In the genomic region with DNA sequence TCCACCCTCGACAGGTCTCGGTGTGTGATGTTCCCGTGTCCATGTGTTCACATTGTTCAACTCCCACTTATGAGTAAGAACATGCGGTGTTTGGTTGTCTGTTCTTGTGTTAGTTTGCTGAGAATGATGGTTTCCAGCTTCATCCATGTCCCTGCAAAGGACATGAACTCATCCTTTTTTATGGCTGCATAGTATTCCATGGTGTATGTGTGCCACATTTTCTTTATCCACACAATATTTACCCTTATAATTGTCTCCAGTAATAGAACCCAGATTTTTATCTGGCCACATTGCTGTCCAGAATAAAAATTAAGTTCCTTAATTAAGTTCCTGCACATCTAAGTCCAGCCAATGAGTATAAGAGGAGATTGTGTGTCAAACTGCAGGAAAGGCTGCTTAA, we compare ENCODE assay signal across 1 cellular context. TPM values are rescaled to one million over a fixed set of nuclear protein-coding genes. Genes with fewer than 3 reads are reported as not detected.
"Had no signal": no experiment of that assay in that cellular context is flagged by ENCODE, and none has a peak within 500 bp of the region (broad histone marks: within the 10 kb centered on the region; RNA-seq: fewer than 3 reads in every experiment).

No MANE protein-coding gene starts in this region.

RNA-seq across cellular contexts. Expression of gene RIMBP2, which starts 22.3 kb away (rescaled TPM):
- total RNA-seq: subcutaneous adipose tissue had no signal
